In the genomic region with DNA sequence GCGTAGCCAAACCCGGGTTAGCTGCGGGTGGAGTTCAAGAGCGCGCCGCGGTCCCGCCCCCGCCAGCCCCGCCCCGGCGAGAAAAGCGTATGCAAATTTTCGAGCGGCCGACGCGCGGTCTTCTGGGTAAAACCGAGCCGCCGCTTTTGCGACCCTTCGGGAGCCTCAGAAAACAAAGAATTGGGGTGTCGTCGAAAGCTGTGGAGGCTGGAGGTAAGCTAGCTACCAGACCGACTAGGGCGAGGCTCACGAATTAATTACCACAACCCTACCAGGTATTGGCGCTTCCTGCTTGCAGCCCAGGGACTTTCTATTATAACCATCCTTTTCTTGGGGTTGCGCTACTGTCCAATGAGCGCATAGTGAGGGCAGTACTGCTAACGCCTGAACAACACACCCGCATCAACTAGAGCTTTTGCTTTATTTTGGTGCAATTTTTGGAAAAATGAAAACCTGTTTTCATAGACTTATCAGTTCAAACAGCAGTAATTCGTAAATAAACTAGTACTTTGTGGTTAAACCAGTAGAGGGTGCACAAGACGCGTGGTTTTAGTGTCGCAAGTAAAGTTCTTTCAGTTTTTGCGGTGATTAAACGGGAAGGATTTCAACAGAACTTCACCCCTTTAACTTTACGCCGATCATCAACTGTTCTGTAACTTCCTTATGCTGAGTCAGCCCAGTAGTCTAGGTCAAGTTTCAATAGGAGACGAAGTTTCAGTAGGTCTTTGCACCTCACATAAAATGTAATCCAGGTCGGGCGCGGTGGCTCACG, we compare ENCODE assay signal across 1 cellular context.
TF ChIP-seq lines count a peak whose summit lies in the region.

A gene (plus strand): TSS at position 318 of the 772 bp plus-strand sequence.

TF ChIP-seq in HepG2, 621 proteins besides CTCF, POLR2A, EP300 and RAD21 (continued from another document and continues in another):
- TF ChIP-seq, protein P1, sequence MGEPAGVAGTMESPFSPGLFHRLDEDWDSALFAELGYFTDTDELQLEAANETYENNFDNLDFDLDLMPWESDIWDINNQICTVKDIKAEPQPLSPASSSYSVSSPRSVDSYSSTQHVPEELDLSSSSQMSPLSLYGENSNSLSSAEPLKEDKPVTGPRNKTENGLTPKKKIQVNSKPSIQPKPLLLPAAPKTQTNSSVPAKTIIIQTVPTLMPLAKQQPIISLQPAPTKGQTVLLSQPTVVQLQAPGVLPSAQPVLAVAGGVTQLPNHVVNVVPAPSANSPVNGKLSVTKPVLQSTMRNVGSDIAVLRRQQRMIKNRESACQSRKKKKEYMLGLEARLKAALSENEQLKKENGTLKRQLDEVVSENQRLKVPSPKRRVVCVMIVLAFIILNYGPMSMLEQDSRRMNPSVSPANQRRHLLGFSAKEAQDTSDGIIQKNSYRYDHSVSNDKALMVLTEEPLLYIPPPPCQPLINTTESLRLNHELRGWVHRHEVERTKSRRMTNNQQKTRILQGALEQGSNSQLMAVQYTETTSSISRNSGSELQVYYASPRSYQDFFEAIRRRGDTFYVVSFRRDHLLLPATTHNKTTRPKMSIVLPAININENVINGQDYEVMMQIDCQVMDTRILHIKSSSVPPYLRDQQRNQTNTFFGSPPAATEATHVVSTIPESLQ (CRISPR knock-in tag; conservative IDR thresholded peaks at IDR 0.05) = peak; percentile 98
- TF ChIP-seq ZNF563 (CRISPR knock-in tag; IDR thresholded peaks at IDR 0.05) (no peak), ZNF3 (CRISPR knock-in tag; IDR thresholded peaks at IDR 0.05) (peak; percentile 56; the same call in 1 of the 2 replicates), ZNF431 (CRISPR knock-in tag; IDR thresholded peaks at IDR 0.05; ENCODE audit: borderline replicate concordance, low read depth) (peak; percentile 75; the same call in 1 of the 2 replicates), PRMT3 (CRISPR knock-in tag; IDR thresholded peaks at IDR 0.05; ENCODE audit: borderline replicate concordance, low read depth) (peak; percentile 97), SP2 (CRISPR knock-in tag; IDR thresholded peaks at IDR 0.05) (peak; percentile 12; the same call in 1 of the 2 replicates), ZC3H13 (CRISPR knock-in tag; IDR thresholded peaks at IDR 0.05) (peak; percentile 96), ZNF792 (CRISPR knock-in tag; IDR thresholded peaks at IDR 0.05) (peak; percentile 95), TBX3 (IDR thresholded peaks at IDR 0.05; ENCODE audit: borderline replicate concordance) (no peak), NCOR1 (IDR thresholded peaks at IDR 0.05; ENCODE audit: borderline replicate concordance, low read length) (peak; percentile 26; the same call in 1 of the 2 replicates), ZFP1 (CRISPR knock-in tag; IDR thresholded peaks at IDR 0.05) (peak; percentile 91; the same call in 1 of the 2 replicates), ZNF225 (CRISPR knock-in tag; IDR thresholded peaks at IDR 0.05) (no peak; the same call in 1 of the 2 replicates), JUN (CRISPR knock-in tag; IDR thresholded peaks at IDR 0.05) (peak; percentile 89; the same call in 1 of the 2 replicates), ZNF570 (CRISPR knock-in tag; IDR thresholded peaks at IDR 0.05; ENCODE audit: borderline replicate concordance) (0 out of 2 replicates have a peak, but pooled peaks have one; percentile 86), LCORL (IDR thresholded peaks at IDR 0.05) (peak; percentile 98), LCORL (CRISPR knock-in tag; IDR thresholded peaks at IDR 0.05) (peak; percentile 78; the same call in 1 of the 2 replicates), ZNF33A (CRISPR knock-in tag; IDR thresholded peaks at IDR 0.05; ENCODE audit: borderline replicate concordance) (no peak), PPARG (CRISPR knock-in tag; conservative IDR thresholded peaks at IDR 0.05) (peak; percentile 88), ZNF260 (CRISPR knock-in tag; IDR thresholded peaks at IDR 0.05; ENCODE audit: borderline replicate concordance, low read depth) (peak; percentile 77; the same call in 1 of the 2 replicates), ZNF562 (CRISPR knock-in tag; IDR thresholded peaks at IDR 0.05; ENCODE audit: borderline replicate concordance) (peak; percentile 89; the same call in 1 of the 2 replicates), ZNF207 (IDR thresholded peaks at IDR 0.05; ENCODE audit: borderline replicate concordance) (no peak), ELF4 (CRISPR knock-in tag; IDR thresholded peaks at IDR 0.05; ENCODE audit: borderline replicate concordance) (peak; percentile 95), TCF12 (IDR thresholded peaks at IDR 0.05) (no peak), TCF12 (CRISPR knock-in tag; IDR thresholded peaks at IDR 0.05) (peak; percentile 74), TBL1XR1 (IDR thresholded peaks at IDR 0.05; ENCODE audit: borderline replicate concordance, low read length, partially characterized antibody) (peak; percentile 96), SAFB2 (CRISPR knock-in tag; IDR thresholded peaks at IDR 0.05; ENCODE audit: borderline replicate concordance, low read depth) (no peak; the same call in 1 of the 2 replicates), FOXJ3 (CRISPR knock-in tag; IDR thresholded peaks at IDR 0.05; ENCODE audit: borderline replicate concordance) (peak; percentile 95), KAT8 (CRISPR knock-in tag; IDR thresholded peaks at IDR 0.05) (peak; percentile 82), HNRNPL (IDR thresholded peaks at IDR 0.05; ENCODE audit: low read depth, low read length) (no peak), NFYC (CRISPR knock-in tag; IDR thresholded peaks at IDR 0.05) (peak; percentile 66; the same call in 1 of the 2 replicates), ZSCAN21 (CRISPR knock-in tag; IDR thresholded peaks at IDR 0.05; ENCODE audit: borderline replicate concordance) (no peak), IKZF4 (CRISPR knock-in tag; IDR thresholded peaks at IDR 0.05; ENCODE audit: borderline replicate concordance, low read depth, not compliant biosample characterization) (no peak), NR2C2 (CRISPR knock-in tag; IDR thresholded peaks at IDR 0.05; ENCODE audit: borderline replicate concordance) (peak; percentile 61), TEAD3 (CRISPR knock-in tag; optimal IDR thresholded peaks at IDR 0.05; ENCODE audit: borderline replicate concordance) (peak; percentile 66), ZBTB7B (CRISPR knock-in tag; IDR thresholded peaks at IDR 0.05) (peak; percentile 65), ZNF121 (CRISPR knock-in tag; IDR thresholded peaks at IDR 0.05) (peak; percentile 15; the same call in 1 of the 2 replicates)
- TF ChIP-seq, protein P2, sequence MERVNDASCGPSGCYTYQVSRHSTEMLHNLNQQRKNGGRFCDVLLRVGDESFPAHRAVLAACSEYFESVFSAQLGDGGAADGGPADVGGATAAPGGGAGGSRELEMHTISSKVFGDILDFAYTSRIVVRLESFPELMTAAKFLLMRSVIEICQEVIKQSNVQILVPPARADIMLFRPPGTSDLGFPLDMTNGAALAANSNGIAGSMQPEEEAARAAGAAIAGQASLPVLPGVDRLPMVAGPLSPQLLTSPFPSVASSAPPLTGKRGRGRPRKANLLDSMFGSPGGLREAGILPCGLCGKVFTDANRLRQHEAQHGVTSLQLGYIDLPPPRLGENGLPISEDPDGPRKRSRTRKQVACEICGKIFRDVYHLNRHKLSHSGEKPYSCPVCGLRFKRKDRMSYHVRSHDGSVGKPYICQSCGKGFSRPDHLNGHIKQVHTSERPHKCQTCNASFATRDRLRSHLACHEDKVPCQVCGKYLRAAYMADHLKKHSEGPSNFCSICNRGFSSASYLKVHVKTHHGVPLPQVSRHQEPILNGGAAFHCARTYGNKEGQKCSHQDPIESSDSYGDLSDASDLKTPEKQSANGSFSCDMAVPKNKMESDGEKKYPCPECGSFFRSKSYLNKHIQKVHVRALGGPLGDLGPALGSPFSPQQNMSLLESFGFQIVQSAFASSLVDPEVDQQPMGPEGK (CRISPR knock-in tag; IDR thresholded peaks at IDR 0.05) = 0 out of 2 replicates have a peak, but pooled peaks have one; percentile 12
- TF ChIP-seq, protein P3, sequence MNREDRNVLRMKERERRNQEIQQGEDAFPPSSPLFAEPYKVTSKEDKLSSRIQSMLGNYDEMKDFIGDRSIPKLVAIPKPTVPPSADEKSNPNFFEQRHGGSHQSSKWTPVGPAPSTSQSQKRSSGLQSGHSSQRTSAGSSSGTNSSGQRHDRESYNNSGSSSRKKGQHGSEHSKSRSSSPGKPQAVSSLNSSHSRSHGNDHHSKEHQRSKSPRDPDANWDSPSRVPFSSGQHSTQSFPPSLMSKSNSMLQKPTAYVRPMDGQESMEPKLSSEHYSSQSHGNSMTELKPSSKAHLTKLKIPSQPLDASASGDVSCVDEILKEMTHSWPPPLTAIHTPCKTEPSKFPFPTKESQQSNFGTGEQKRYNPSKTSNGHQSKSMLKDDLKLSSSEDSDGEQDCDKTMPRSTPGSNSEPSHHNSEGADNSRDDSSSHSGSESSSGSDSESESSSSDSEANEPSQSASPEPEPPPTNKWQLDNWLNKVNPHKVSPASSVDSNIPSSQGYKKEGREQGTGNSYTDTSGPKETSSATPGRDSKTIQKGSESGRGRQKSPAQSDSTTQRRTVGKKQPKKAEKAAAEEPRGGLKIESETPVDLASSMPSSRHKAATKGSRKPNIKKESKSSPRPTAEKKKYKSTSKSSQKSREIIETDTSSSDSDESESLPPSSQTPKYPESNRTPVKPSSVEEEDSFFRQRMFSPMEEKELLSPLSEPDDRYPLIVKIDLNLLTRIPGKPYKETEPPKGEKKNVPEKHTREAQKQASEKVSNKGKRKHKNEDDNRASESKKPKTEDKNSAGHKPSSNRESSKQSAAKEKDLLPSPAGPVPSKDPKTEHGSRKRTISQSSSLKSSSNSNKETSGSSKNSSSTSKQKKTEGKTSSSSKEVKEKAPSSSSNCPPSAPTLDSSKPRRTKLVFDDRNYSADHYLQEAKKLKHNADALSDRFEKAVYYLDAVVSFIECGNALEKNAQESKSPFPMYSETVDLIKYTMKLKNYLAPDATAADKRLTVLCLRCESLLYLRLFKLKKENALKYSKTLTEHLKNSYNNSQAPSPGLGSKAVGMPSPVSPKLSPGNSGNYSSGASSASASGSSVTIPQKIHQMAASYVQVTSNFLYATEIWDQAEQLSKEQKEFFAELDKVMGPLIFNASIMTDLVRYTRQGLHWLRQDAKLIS (CRISPR knock-in tag; IDR thresholded peaks at IDR 0.05) = peak; percentile 97
- TF ChIP-seq, protein P4, sequence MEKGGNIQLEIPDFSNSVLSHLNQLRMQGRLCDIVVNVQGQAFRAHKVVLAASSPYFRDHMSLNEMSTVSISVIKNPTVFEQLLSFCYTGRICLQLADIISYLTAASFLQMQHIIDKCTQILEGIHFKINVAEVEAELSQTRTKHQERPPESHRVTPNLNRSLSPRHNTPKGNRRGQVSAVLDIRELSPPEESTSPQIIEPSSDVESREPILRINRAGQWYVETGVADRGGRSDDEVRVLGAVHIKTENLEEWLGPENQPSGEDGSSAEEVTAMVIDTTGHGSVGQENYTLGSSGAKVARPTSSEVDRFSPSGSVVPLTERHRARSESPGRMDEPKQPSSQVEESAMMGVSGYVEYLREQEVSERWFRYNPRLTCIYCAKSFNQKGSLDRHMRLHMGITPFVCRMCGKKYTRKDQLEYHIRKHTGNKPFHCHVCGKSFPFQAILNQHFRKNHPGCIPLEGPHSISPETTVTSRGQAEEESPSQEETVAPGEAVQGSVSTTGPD (CRISPR knock-in tag; IDR thresholded peaks at IDR 0.05) = peak; percentile 49; the same call in 1 of the 2 replicates
- TF ChIP-seq, protein P5, sequence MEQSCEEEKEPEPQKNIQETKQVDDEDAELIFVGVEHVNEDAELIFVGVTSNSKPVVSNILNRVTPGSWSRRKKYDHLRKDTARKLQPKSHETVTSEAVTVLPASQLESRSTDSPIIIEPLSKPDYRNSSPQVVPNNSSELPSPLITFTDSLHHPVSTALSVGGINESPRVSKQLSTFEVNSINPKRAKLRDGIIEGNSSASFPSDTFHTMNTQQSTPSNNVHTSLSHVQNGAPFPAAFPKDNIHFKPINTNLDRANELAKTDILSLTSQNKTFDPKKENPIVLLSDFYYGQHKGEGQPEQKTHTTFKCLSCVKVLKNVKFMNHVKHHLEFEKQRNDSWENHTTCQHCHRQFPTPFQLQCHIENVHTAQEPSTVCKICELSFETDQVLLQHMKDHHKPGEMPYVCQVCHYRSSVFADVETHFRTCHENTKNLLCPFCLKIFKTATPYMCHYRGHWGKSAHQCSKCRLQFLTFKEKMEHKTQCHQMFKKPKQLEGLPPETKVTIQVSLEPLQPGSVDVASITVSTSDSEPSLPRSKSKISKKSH (CRISPR knock-in tag; IDR thresholded peaks at IDR 0.05; ENCODE audit: borderline replicate concordance) = no peak; the same call in 1 of the 2 replicates
- TF ChIP-seq, protein P6, sequence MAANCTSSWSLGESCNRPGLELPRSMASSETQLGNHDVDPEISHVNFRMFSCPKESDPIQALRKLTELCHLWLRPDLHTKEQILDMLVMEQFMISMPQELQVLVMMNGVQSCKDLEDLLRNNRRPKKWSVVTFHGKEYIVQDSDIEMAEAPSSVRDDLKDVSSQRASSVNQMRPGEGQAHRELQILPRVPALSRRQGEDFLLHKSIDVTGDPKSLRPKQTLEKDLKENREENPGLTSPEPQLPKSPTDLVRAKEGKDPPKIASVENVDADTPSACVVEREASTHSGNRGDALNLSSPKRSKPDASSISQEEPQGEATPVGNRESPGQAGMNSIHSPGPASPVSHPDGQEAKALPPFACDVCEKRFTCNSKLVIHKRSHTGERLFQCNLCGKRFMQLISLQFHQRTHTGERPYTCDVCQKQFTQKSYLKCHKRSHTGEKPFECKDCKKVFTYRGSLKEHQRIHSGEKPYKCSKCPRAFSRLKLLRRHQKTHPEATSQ (CRISPR knock-in tag; IDR thresholded peaks at IDR 0.05; ENCODE audit: borderline replicate concordance) = peak; percentile 95; the same call in 1 of the 2 replicates
- TF ChIP-seq, protein P7, sequence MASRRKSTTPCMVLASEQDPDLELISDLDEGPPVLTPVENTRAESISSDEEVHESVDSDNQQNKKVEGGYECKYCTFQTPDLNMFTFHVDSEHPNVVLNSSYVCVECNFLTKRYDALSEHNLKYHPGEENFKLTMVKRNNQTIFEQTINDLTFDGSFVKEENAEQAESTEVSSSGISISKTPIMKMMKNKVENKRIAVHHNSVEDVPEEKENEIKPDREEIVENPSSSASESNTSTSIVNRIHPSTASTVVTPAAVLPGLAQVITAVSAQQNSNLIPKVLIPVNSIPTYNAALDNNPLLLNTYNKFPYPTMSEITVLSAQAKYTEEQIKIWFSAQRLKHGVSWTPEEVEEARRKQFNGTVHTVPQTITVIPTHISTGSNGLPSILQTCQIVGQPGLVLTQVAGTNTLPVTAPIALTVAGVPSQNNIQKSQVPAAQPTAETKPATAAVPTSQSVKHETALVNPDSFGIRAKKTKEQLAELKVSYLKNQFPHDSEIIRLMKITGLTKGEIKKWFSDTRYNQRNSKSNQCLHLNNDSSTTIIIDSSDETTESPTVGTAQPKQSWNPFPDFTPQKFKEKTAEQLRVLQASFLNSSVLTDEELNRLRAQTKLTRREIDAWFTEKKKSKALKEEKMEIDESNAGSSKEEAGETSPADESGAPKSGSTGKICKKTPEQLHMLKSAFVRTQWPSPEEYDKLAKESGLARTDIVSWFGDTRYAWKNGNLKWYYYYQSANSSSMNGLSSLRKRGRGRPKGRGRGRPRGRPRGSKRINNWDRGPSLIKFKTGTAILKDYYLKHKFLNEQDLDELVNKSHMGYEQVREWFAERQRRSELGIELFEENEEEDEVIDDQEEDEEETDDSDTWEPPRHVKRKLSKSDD (CRISPR knock-in tag; IDR thresholded peaks at IDR 0.05; ENCODE audit: low read depth) = peak; percentile 53
- TF ChIP-seq, protein P8, sequence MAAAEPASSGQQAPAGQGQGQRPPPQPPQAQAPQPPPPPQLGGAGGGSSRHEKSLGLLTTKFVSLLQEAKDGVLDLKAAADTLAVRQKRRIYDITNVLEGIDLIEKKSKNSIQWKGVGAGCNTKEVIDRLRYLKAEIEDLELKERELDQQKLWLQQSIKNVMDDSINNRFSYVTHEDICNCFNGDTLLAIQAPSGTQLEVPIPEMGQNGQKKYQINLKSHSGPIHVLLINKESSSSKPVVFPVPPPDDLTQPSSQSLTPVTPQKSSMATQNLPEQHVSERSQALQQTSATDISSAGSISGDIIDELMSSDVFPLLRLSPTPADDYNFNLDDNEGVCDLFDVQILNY (CRISPR knock-in tag; conservative IDR thresholded peaks at IDR 0.05) = no peak
